Comparison of ENCODE assay signal across 12 cellular contexts in the genomic region with DNA sequence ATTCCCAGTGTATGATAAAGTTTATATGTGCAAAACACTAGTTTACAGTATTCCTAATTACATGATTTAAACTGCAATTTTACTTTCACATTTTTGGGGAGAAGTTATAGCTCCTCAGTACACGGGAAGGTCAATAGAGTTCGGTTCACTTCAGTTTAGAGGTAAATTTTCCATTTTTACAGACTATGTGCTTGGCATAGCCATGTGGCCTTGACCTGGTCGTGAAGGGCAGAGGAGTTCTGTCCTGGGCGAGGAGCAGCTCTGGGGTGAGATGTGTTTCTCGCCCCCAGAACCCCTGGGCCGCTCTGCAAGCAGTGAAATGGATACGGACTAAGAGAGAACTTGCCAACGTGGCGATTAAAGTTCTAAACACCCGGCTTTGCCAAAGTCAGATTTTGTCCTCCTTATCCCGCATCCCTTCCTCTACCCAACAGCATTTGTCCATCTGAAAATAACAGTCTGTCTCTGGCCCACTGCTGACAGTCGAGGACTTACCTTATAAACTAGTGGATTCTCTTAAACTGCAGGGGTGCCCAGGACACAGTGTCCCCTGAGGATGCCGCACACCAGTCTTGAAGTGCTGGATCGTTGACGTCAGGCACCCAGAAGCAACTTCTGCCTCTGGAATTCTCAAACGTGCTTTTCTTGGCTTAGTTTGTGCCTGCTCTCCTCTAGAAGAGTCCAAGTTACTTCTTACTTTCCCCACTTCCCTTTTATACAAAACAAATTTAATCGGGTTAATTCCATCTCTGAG. TPM values are rescaled to one million over a fixed set of nuclear protein-coding genes. Genes with fewer than 3 reads are reported as not detected.
DNase-seq lines count a peak whose midpoint lies in the region; ATAC-seq and TF ChIP-seq lines count a peak whose summit lies in the region.
"Had no signal": no experiment of that assay in that cellular context is flagged by ENCODE, and none has a peak within 500 bp of the region (broad histone marks: within the 10 kb centered on the region; RNA-seq: fewer than 3 reads in every experiment).

No MANE protein-coding gene starts in this region.

- no peak overlapping the region for H3K14ac ChIP-seq in IMR-90 (replicated peaks; ENCODE audit: low read depth, low read length)
- H3K14ac ChIP-seq in mesenchymal stem cell (ENCODE audit: low read length in 2 of 2) = no peak overlapping the region

- 0 out of 2 replicates have a peak, but pooled peaks cover 1% of the 10 kb centered on the region for H3K4me1 ChIP-seq in IMR-90 (ENCODE audit: control insufficient read depth, insufficient read depth, low read length)
- peaks cover 6 to 22% of the 10 kb centered on the region in 2 donors for H3K4me1 ChIP-seq in ascending aorta
- peaks cover 3% of the 10 kb centered on the region for H3K4me1 ChIP-seq in mesenchymal stem cell (ENCODE audit: control insufficient read depth, insufficient read depth, low read depth, low read length)
- peaks cover 14 to 31% (median 24%) of the 10 kb centered on the region in 4 donors for H3K4me1 ChIP-seq in stomach

- H3K9ac ChIP-seq in IMR-90 (ENCODE audit: low read depth, low read length) (no peak overlapping the region), mesenchymal stem cell (ENCODE audit: low read length) (no peak overlapping the region)

- 0 out of 2 replicates have a peak overlapping the region, but pooled peaks have one; percentile 35 for H3K23ac ChIP-seq in IMR-90 (ENCODE audit: low read depth, low read length)
- H3K23ac ChIP-seq in mesenchymal stem cell (ENCODE audit: low read length in 2 of 2) = no peak overlapping the region

- H3K18ac ChIP-seq in IMR-90 (ENCODE audit: low read depth, low read length) (no peak overlapping the region), mesenchymal stem cell (ENCODE audit: low read depth in 1 of 2, low read length in 2 of 2) (no peak overlapping the region)

- H4K20me1 ChIP-seq in IMR-90 (ENCODE audit: insufficient read depth, low read length) = peaks cover 13% of the 10 kb centered on the region

- TF ChIP-seq RAD21 in IMR-90 (IDR thresholded peaks at IDR 0.05; ENCODE audit: low read length) = no peak

- dilution Hi-C loops in IMR-90 (cut with HindIII; ENCODE audit: low sequenced_read_pairs, unreplicated experiment) = no loop called here

- TF ChIP-seq CTCF in IMR-90 (conservative IDR thresholded peaks at IDR 0.05; ENCODE audit: low read depth, low read length) (no peak), ascending aorta (IDR thresholded peaks at IDR 0.05) (no peak), stomach (IDR thresholded peaks at IDR 0.05) (no peak)

- no peak overlapping the region for H2BK15ac ChIP-seq in IMR-90 (ENCODE audit: low read depth, low read length)
- H2BK15ac ChIP-seq in mesenchymal stem cell (ENCODE audit: low read depth, poor library complexity, severe bottlenecking) = no peak overlapping the region

- H4K5ac ChIP-seq in IMR-90 (ENCODE audit: low read depth, low read length) = peak overlapping the region; percentile 35; the same call in 1 of the 2 replicates

- H3K4me2 ChIP-seq in IMR-90 (ENCODE audit: low read depth, low read length) = no peak overlapping the region
- H3K4me2 ChIP-seq in mesenchymal stem cell (ENCODE audit: low read length, poor library complexity, severe bottlenecking) = no peak overlapping the region

- H3K9me1 ChIP-seq in IMR-90 (ENCODE audit: insufficient read depth, low read length) = peaks cover 5% of the 10 kb centered on the region; the same call in 1 of the 2 replicates

- H4K91ac ChIP-seq in IMR-90 (ENCODE audit: insufficient read depth, low read depth, low read length) = no peak overlapping the region
- H4K91ac ChIP-seq in mesenchymal stem cell (ENCODE audit: low read length) = no peak overlapping the region

- H3K27me3 ChIP-seq in IMR-90 (ENCODE audit: control insufficient read depth, insufficient read depth, low read length) (no peaks in the 10 kb centered on the region), ascending aorta (no peaks in the 10 kb centered on the region), mesenchymal stem cell (ENCODE audit: control insufficient read depth in 1 of 2, insufficient read depth in 1 of 2, low read length in 2 of 2) (no peaks in the 10 kb centered on the region), stomach (no peaks in the 10 kb centered on the region)

- no peak overlapping the region for H2AK9ac ChIP-seq in IMR-90 (replicated peaks; ENCODE audit: low read depth, low read length, poor library complexity)

- in situ Hi-C loops in IMR-90 (cut with MboI; ENCODE audit: low sequenced_read_pairs) = no loop called here

- no peaks in the 10 kb centered on the region for H3K36me3 ChIP-seq in IMR-90 (ENCODE audit: control insufficient read depth, insufficient read depth, low read length)
- H3K36me3 ChIP-seq in ascending aorta = no peaks in the 10 kb centered on the region
- no peaks in the 10 kb centered on the region for H3K36me3 ChIP-seq in mesenchymal stem cell (ENCODE audit: control insufficient read depth in 1 of 2, insufficient read depth in 2 of 2, low read depth in 1 of 2, low read length in 2 of 2)
- no peaks in the 10 kb centered on the region for H3K36me3 ChIP-seq in stomach

- no peak overlapping the region for H2BK120ac ChIP-seq in IMR-90 (ENCODE audit: low read depth, low read length)
- no peak overlapping the region for H2BK120ac ChIP-seq in mesenchymal stem cell (ENCODE audit: low read depth, low read length)

- H3K27ac ChIP-seq in IMR-90 (ENCODE audit: insufficient read depth, low read length) (no peak overlapping the region), ascending aorta (peak overlapping the region; percentile 96 to 100), mesenchymal stem cell (ENCODE audit: low read length, poor library complexity, severe bottlenecking) (no peak overlapping the region), stomach (peak overlapping the region in 2 of 5 donors; percentile 99 to 100)

- H3K9me3 ChIP-seq in IMR-90 (ENCODE audit: control insufficient read depth, insufficient read depth, low read length) (no peaks in the 10 kb centered on the region), ascending aorta (no peaks in the 10 kb centered on the region), mesenchymal stem cell (ENCODE audit: control insufficient read depth, low read length) (no peaks in the 10 kb centered on the region), stomach (no peaks in the 10 kb centered on the region)

- POLR2A ChIA-PET in IMR-90 (lab: Charles Lee; ENCODE audit: unreplicated experiment) = no interaction called here

- no peak overlapping the region for H2BK12ac ChIP-seq in mesenchymal stem cell (ENCODE audit: low read length in 2 of 2)

- H4K8ac ChIP-seq in IMR-90 (ENCODE audit: low read depth in 2 of 2, low read length in 2 of 2) (no peak overlapping the region; a peak in 1 of 4 replicates), mesenchymal stem cell (ENCODE audit: low read length) (no peak overlapping the region)

- CTCF ChIA-PET in IMR-90 (lab: Yijun Ruan, JAX) = interaction anchor here (1.6 kb wide), 1 partner anchor 236 kb away, joined by 3 read pairs; no protein-coding TSS in a partner anchor

- H3K56ac ChIP-seq in IMR-90 (ENCODE audit: extremely low read depth, insufficient read depth, low read length) = no peak overlapping the region

- DNase-seq in IMR-90 = no peak
- peak; percentile 25 to 87 for DNase-seq in ascending aorta (ENCODE audit: low spot score in 2 of 2)
- DNase-seq in mesenchymal stem cell = no peak
- DNase-seq in stomach = no peak
- DNase-seq: activated CD4-positive, alpha-beta T cell treated with anti-CD3 and anti-CD28 coated beads, Interleukin-2, amount 50 U/mL, for 1 hour; activated naive CD8-positive, alpha-beta T cell treated with anti-CD3 and anti-CD28 coated beads, Interleukin-2, amount 10 ng/mL, durations not matched to agents 7 days and 5 days; NCI-H1930; stimulated activated CD4-positive, alpha-beta T cell treated with anti-CD3 and anti-CD28 coated beads, Interleukin-4, amount 100 ng/mL, for 4 hours; stimulated activated naive CD8-positive, alpha-beta T cell treated with anti-CD3 and anti-CD28 coated beads, Interleukin-15, amount 100 ng/mL, for 72 hours had no signal

- no peak overlapping the region for H2BK5ac ChIP-seq in IMR-90 (ENCODE audit: low read depth, low read length, poor library complexity, severe bottlenecking)
- no peak overlapping the region for H2BK5ac ChIP-seq in mesenchymal stem cell (ENCODE audit: low read depth, low read length, poor library complexity, severe bottlenecking)

- H2BK20ac ChIP-seq in IMR-90 (ENCODE audit: low read depth, low read length) = peak overlapping the region; percentile 39; the same call in 1 of the 2 replicates

- H3K4me3 ChIP-seq in IMR-90 (ENCODE audit: insufficient read depth, low read depth, low read length) (no peak overlapping the region), ascending aorta (peak overlapping the region; percentile 12 to 100), mesenchymal stem cell (ENCODE audit: insufficient read depth in 1 of 2, low read depth in 1 of 2, low read length in 2 of 2) (no peak overlapping the region), stomach (no peak overlapping the region)

- ATAC-seq in IMR-90 (ENCODE audit: low read depth) = no peak
- no peak for ATAC-seq in HG03045 (IDR thresholded peaks at IDR 0.05; ENCODE audit: unreplicated experiment)
- no peak for ATAC-seq in GM19455 (IDR thresholded peaks at IDR 0.05; ENCODE audit: unreplicated experiment)
- no peak for ATAC-seq in GM21786 (IDR thresholded peaks at IDR 0.05; ENCODE audit: unreplicated experiment)
- ATAC-seq: stimulated activated naive CD8-positive, alpha-beta T cell treated with anti-CD3 and anti-CD28 coated beads, Interleukin-15, amount 100 ng/mL, for 72 hours had no signal

- H2AK5ac ChIP-seq in IMR-90 (ENCODE audit: low read depth, low read length) (no peak overlapping the region), mesenchymal stem cell (ENCODE audit: low read length, severe bottlenecking) (peak overlapping the region; percentile 39)

- TF ChIP-seq EP300 in stomach (IDR thresholded peaks at IDR 0.05) = peak; percentile 43

- no TSS peak for BruUV-seq in IMR-90 (replicated peaks; lab: Mats Ljungman, UMichigan)

- H3K4ac ChIP-seq in IMR-90 (ENCODE audit: low read depth, low read length) (no peak overlapping the region), mesenchymal stem cell (ENCODE audit: low read depth in 1 of 2, low read length in 2 of 2) (no peak overlapping the region)

- WGBS in IMR-90 (ENCODE audit: extremely low coverage in 2 of 2, insufficient read length in 1 of 2), 2 experiments = 100% methylated on average over 5 of the region's 17 CpGs; no CpG with 5 or more reads in 1 of the 2 experiments
- 96% methylated on average over 16 of the region's 17 CpGs for WGBS in mesenchymal stem cell
- 81 to 86% (median 84%) methylated on average over 17 of the region's 17 CpGs for WGBS in stomach, 5 donors

- peaks cover 0 to 18% of the 10 kb centered on the region in 2 experiments; a peak in 2 of 4 replicates for H3K79me1 ChIP-seq in IMR-90 (ENCODE audit: low read depth in 1 of 2, low read length in 2 of 2)
- no peaks in the 10 kb centered on the region for H3K79me1 ChIP-seq in mesenchymal stem cell (replicated peaks; ENCODE audit: low read length, poor library complexity, severe bottlenecking)

- H2AFZ ChIP-seq in IMR-90 (replicated peaks; ENCODE audit: low read length, poor library complexity) (no peak overlapping the region), mesenchymal stem cell (ENCODE audit: low read depth, low read length) (no peak overlapping the region)

- TF ChIP-seq POLR2A in IMR-90 (IDR thresholded peaks at IDR 0.05; ENCODE audit: low read depth, low read length) (no peak), stomach (IDR thresholded peaks at IDR 0.05) (no peak)

- intact Hi-C loops in IMR-90 (cut with micrococcal nuclease) (no loop called here), ascending aorta (cut with DNase I) (loop anchor here (5.0 to 10.0 kb wide), 4 partner anchors 142 to 1554 kb away; partner anchors contain the start of genes ABCC11, C16orf87, GPT2 and LONP2), stomach (cut with DNase I; ENCODE audit: low total_unique reads) (no loop called here)

RNA-seq across cellular contexts. Expression of gene SIAH1, which starts 1.5 kb away (rescaled TPM):
- 16.9 and 17.7 TPM in 2 replicates for total RNA-seq in IMR-90 (2012; rRNA removed)
- 8.8 and 10.3 TPM in 2 replicates for polyA plus RNA-seq in IMR-90 (2012; rRNA removed)
- 6.3 and 10.9 TPM in 2 replicates for polyA plus RNA-seq in IMR-90 (2012; cell fraction: cytosol; rRNA removed)
- 8.6 and 22.7 TPM in 2 replicates for polyA plus RNA-seq in IMR-90 (2012; cell fraction: nucleus; rRNA removed; ENCODE audit: low replicate concordance)
- total RNA-seq in ascending aorta = 11.3 TPM
- 12.5 TPM for polyA plus RNA-seq in mesenchymal stem cell (2013, experiment 1 of 2)
- 14.0 TPM for polyA plus RNA-seq in mesenchymal stem cell (2013, experiment 2 of 2)
- 10 to 100 TPM; 12.5 to 77.7 (median 33.3) TPM for total RNA-seq in stomach
- polyA plus RNA-seq in stomach = 10 to 100 TPM; 10.9 to 19.4 (median 11.4) TPM

Comparison
In these comparisons a context has a peak if more than half of its experiments do, and no peak if none do; other contexts are left out.
1. DNase-seq: peak in ascending aorta (2 of 2); none in IMR-90 (single experiment), mesenchymal stem cell (single experiment) and stomach (single experiment).
2. H3K27ac ChIP-seq: peak in ascending aorta (2 of 2); none in IMR-90 (single experiment) and mesenchymal stem cell (single experiment).
3. H3K4me3 ChIP-seq: peak in ascending aorta (2 of 2); none in IMR-90 (single experiment), mesenchymal stem cell (0 of 2) and stomach (0 of 4).